ENCODE assay signal across 12 cellular contexts in the genomic region with DNA sequence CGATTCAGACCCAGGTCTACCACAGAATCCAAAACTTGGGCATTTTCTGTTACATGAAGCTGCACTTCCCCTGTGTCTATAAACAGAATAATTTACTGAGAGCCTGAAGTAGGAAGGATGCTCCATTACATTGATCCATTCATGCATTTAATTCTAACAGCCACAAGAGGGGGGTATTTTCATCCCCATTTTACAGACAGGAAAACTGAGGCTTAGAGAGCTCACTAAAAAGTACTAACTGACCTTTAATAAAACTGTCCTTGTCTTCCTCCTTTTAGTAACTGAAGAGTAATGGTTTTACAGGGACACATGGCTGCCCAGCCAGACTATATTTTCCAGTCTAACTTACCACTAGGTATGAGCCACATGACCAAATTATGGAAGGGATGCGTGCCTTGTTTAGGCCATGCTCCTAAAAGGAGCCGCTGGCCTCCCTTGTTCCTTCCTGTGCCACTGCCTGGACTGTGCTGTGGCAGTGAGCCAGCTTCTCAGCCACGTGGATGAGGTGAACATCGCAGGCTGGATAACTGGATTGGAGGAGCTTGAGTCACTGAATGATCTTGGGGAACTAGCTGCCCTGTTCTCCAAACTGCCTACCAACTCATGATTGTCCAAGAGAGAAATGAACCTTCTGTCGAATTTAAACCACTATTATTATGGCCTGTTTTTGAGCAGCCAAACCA.
A peak's percentile ranks its signal among the peaks of the same experiment; 100 is the strongest.
DNase-seq lines count a peak whose midpoint lies in the region; ATAC-seq lines count a peak whose summit lies in the region.
"Had no signal": no experiment of that assay in that cellular context is flagged by ENCODE, and none has a peak within 500 bp of the region (broad histone marks: within the 10 kb centered on the region; RNA-seq: fewer than 3 reads in every experiment).

No MANE protein-coding gene starts in this region.

- peaks cover 27% of the 10 kb centered on the region for H3K4me1 Mint-ChIP-seq in stimulated activated naive CD8-positive, alpha-beta T cell treated with anti-CD3 and anti-CD28 coated beads, Interleukin-15, amount 100 ng/mL, for 72 hours
- peaks cover 21% of the 10 kb centered on the region for H3K4me1 Mint-ChIP-seq in activated T-helper 2 cell treated with anti-CD3 and anti-CD28 coated beads, Interferon-gamma antibody, Interleukin-2, Interleukin-4, amounts not matched to agents 10 μg/mL and 5 μg/mL and 100 μg/mL, durations not matched to agents 14 hours and 24 hours and 36 hours (ENCODE audit: low read depth)

- H3K4me3 Mint-ChIP-seq in stimulated activated naive CD8-positive, alpha-beta T cell treated with anti-CD3 and anti-CD28 coated beads, Interleukin-15, amount 100 ng/mL, for 72 hours, result no peak overlapping the region
- no peak overlapping the region for H3K4me3 Mint-ChIP-seq in activated T-helper 2 cell treated with anti-CD3 and anti-CD28 coated beads, Interferon-gamma antibody, Interleukin-2, Interleukin-4, amounts not matched to agents 10 μg/mL and 5 μg/mL and 100 μg/mL, durations not matched to agents 14 hours and 24 hours and 36 hours (ENCODE audit: low read depth)

- no peak for DNase-seq in stimulated activated naive CD8-positive, alpha-beta T cell treated with anti-CD3 and anti-CD28 coated beads, Interleukin-15, Interleukin-2, amounts not matched to agents 100 U/mL and 50 U/mL, for 24 hours
- no peak for DNase-seq in stimulated activated naive CD8-positive, alpha-beta T cell treated with anti-CD3 and anti-CD28 coated beads, Interleukin-15, amount 100 ng/mL, for 72 hours
- DNase-seq in RPMI7951 (ENCODE audit: low read depth) (peak; percentile 36), glomerular endothelial cell (ENCODE audit: extremely low read depth, low read depth, low spot score) (peak; percentile 63), pons (ENCODE audit: low spot score) (no peak), NCI-H1436 treated with DMSO at 0.1 percent for 48 hours (lab: John Stamatoyannopoulos, UW) (no peak)
- no peak for DNase-seq in activated T-helper 2 cell treated with anti-CD3 and anti-CD28 coated beads, Interferon-gamma antibody, Interleukin-2, Interleukin-4, amounts not matched to agents 10 μg/mL and 5 μg/mL and 100 μg/mL, durations not matched to agents 14 hours and 24 hours and 36 hours (ENCODE audit: low spot score)
- DNase-seq: activated CD4-positive, CD25-positive, alpha-beta regulatory T cell treated with anti-CD3 and anti-CD28 coated beads, Interleukin-2, amount 50 U/mL, for 72 hours; amygdala; foreskin melanocyte; naive B cell had no signal

- peaks cover 14 to 15% of the 10 kb centered on the region in 2 donors for H3K9me3 Mint-ChIP-seq in stimulated activated naive CD8-positive, alpha-beta T cell treated with anti-CD3 and anti-CD28 coated beads, Interleukin-15, amount 100 ng/mL, for 72 hours
- H3K9me3 Mint-ChIP-seq in activated T-helper 2 cell treated with anti-CD3 and anti-CD28 coated beads, Interferon-gamma antibody, Interleukin-2, Interleukin-4, amounts not matched to agents 10 μg/mL and 5 μg/mL and 100 μg/mL, durations not matched to agents 14 hours and 24 hours and 36 hours, result peaks cover 11% of the 10 kb centered on the region

- H3K36me3 Mint-ChIP-seq in activated T-helper 2 cell treated with anti-CD3 and anti-CD28 coated beads, Interferon-gamma antibody, Interleukin-2, Interleukin-4, amounts not matched to agents 10 μg/mL and 5 μg/mL and 100 μg/mL, durations not matched to agents 14 hours and 24 hours and 36 hours (ENCODE audit: low read depth), result peaks cover 80% of the 10 kb centered on the region

- intact Hi-C loops in activated T-helper 2 cell treated with anti-CD3 and anti-CD28 coated beads, Interferon-gamma antibody, Interleukin-2, Interleukin-4, amounts not matched to agents 10 μg/mL and 5 μg/mL and 100 μg/mL, durations not matched to agents 14 hours and 24 hours and 36 hours (cut with micrococcal nuclease), result loop anchor here (1.0 to 10.0 kb wide), 3 partner anchors 164 to 565 kb away; no protein-coding TSS in a partner anchor

- no peak overlapping the region for H3K27ac Mint-ChIP-seq in stimulated activated naive CD8-positive, alpha-beta T cell treated with anti-CD3 and anti-CD28 coated beads, Interleukin-15, amount 100 ng/mL, for 72 hours
- H3K27ac Mint-ChIP-seq in activated T-helper 2 cell treated with anti-CD3 and anti-CD28 coated beads, Interferon-gamma antibody, Interleukin-2, Interleukin-4, amounts not matched to agents 10 μg/mL and 5 μg/mL and 100 μg/mL, durations not matched to agents 14 hours and 24 hours and 36 hours, result no peak overlapping the region
- H3K27ac Mint-ChIP-seq: naive B cell had no signal

- ATAC-seq in stimulated activated naive CD8-positive, alpha-beta T cell treated with anti-CD3 and anti-CD28 coated beads, Interleukin-15, Interleukin-2, amounts not matched to agents 100 U/mL and 50 U/mL, for 24 hours, result peak; percentile 24
- no peak for ATAC-seq in stimulated activated naive CD8-positive, alpha-beta T cell treated with anti-CD3 and anti-CD28 coated beads, Interleukin-15, amount 100 ng/mL, for 72 hours
- no peak for ATAC-seq in HG02678 (IDR thresholded peaks at IDR 0.05; ENCODE audit: unreplicated experiment)

- H3K27me3 Mint-ChIP-seq in stimulated activated naive CD8-positive, alpha-beta T cell treated with anti-CD3 and anti-CD28 coated beads, Interleukin-15, amount 100 ng/mL, for 72 hours, result no peaks in the 10 kb centered on the region
- no peaks in the 10 kb centered on the region for H3K27me3 Mint-ChIP-seq in activated T-helper 2 cell treated with anti-CD3 and anti-CD28 coated beads, Interferon-gamma antibody, Interleukin-2, Interleukin-4, amounts not matched to agents 10 μg/mL and 5 μg/mL and 100 μg/mL, durations not matched to agents 14 hours and 24 hours and 36 hours (ENCODE audit: low read depth)
- H3K27me3 Mint-ChIP-seq: naive B cell had no signal

Comparison
In these comparisons a context has a peak if more than half of its experiments do, and no peak if none do; other contexts are left out.
1. DNase-seq: peak in RPMI7951 (single experiment) and glomerular endothelial cell (single experiment); none in stimulated activated naive CD8-positive, alpha-beta T cell treated with anti-CD3 and anti-CD28 coated beads, Interleukin-15, Interleukin-2, amounts not matched to agents 100 U/mL and 50 U/mL, for 24 hours (single experiment), stimulated activated naive CD8-positive, alpha-beta T cell treated with anti-CD3 and anti-CD28 coated beads, Interleukin-15, amount 100 ng/mL, for 72 hours (0 of 2), pons (single experiment), activated T-helper 2 cell treated with anti-CD3 and anti-CD28 coated beads, Interferon-gamma antibody, Interleukin-2, Interleukin-4, amounts not matched to agents 10 μg/mL and 5 μg/mL and 100 μg/mL, durations not matched to agents 14 hours and 24 hours and 36 hours (single experiment) and NCI-H1436 treated with DMSO at 0.1 percent for 48 hours (single experiment).